ENCODE assay signal across 1 cellular context in the genomic region with DNA sequence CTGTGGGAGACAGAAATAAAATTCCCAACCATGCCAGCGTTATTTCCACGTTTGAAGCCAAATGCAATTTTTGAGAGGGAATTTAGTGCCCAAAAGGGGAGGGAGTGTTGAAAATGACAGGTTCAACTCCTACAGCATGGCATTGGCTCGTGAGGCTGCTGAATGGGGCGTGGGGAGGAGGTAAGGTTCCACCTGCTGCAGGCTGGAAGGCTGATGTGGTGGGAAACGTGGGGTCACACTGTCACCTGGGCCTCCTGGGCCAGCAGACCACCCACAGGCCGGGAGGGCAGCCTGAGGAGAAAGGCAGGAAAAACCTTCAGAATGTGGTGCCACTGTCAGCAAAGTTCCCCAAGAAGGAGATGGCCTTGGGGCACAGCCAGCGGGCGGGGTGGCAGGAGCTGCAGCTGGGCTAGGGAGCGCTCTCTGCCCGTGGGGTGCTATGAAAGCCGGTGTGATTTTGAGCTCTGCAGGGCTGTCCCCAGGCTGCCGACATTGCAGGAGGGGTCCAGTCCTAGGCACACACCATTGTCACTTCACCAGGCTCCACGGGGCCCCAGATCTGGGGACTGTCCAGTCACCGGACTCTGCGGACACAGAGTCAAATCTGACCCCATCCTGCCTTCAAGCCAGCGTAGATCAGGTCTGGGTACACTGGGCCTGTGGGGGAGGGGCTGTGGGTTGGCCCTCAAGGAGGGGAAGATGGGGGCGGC.
TF ChIP-seq lines count a peak whose summit lies in the region.

No MANE protein-coding gene starts in this region.

TF ChIP-seq in HEK293, 187 proteins besides CTCF, POLR2A, EP300 and RAD21 (continued from another document):
- TF ChIP-seq ZNF16 (tag by site-specific recombination; IDR thresholded peaks at IDR 0.05; ENCODE audit: low read depth): no peak
TF ChIP-seq in HEK293: peak in this region for 1.
